ENCODE assay signal across 1 cellular context in genomic region chr7:100873599-100874299, GRCh38.
TF ChIP-seq lines count a peak whose summit lies in the region.

No MANE protein-coding gene starts in this region.

TF ChIP-seq in IMR-90, 13 proteins besides CTCF, POLR2A, EP300 and RAD21 (continued from another document):
- TF ChIP-seq BHLHE40 (IDR thresholded peaks at IDR 0.05; ENCODE audit: low read depth, low read length) (no peak), RCOR1 (IDR thresholded peaks at IDR 0.05; ENCODE audit: insufficient replicate concordance, low read length) (no peak), ELK1 (IDR thresholded peaks at IDR 0.05; ENCODE audit: borderline replicate concordance, low read depth, low read length) (no peak), MXI1 (IDR thresholded peaks at IDR 0.05; ENCODE audit: borderline replicate concordance, low read depth, low read length) (no peak), CEBPB (IDR thresholded peaks at IDR 0.05; ENCODE audit: low read depth, low read length) (no peak), RFX5 (IDR thresholded peaks at IDR 0.05; ENCODE audit: low read depth, low read length) (no peak), MAZ (IDR thresholded peaks at IDR 0.05; ENCODE audit: borderline replicate concordance, low read depth, low read length) (no peak)
